In the genomic region with DNA sequence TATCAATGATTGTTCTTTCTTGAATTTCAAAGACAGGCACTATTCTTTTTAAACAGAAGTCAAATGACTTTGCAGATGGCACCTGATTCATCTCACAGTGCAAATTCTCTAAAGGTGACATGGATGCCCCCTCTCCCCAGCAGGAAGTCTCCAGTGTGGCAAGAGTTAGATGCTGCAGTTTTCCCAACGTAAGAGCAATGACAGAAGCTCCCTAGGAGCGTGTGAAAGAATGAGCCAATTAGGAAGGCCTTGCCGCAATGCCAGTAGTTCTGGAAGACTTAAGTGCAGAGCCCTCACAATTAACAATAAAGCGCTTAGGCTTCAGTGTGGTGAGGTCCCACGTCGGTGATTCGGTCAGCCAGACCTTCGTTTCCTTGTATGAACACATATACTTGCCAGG, we compare ENCODE assay signal across 21 cellular contexts.
"Had no signal": no experiment of that assay in that cellular context is flagged by ENCODE, and none has a peak within 500 bp of the region (broad histone marks: within the 10 kb centered on the region; RNA-seq: fewer than 3 reads in every experiment).

No MANE protein-coding gene starts in this region.

- H3K27ac ChIP-seq: left lung, ovary, right lobe of liver, thoracic aorta, tibial nerve, upper lobe of left lung had no signal

- H3K4me3 Mint-ChIP-seq: effector memory CD8-positive, alpha-beta T cell; mesothelial cell of epicardium; naive thymus-derived CD4-positive, alpha-beta T cell; nephron; stimulated activated naive B cell treated with anti-CD40 and anti-IgM and Interleukin-4, amounts not matched to agents 10 μg/mL and 1 μg/mL and 100 μg/mL, for 72 hours; stimulated activated naive CD8-positive, alpha-beta T cell treated with anti-CD3 and anti-CD28 coated beads, Interleukin-15, Interleukin-2, amounts not matched to agents 100 ng/mL and 50 ng/mL, for 24 hours had no signal

- H3K4me1 Mint-ChIP-seq: naive thymus-derived CD4-positive, alpha-beta T cell; nephron; stimulated activated naive B cell treated with anti-CD40 and anti-IgM and Interleukin-4, amounts not matched to agents 10 μg/mL and 1 μg/mL and 100 μg/mL, for 72 hours had no signal

- H3K4me3 ChIP-seq: left lung, ovary, right lobe of liver, thoracic aorta, tibial nerve, upper lobe of left lung had no signal

- H3K27me3 ChIP-seq: ovary, upper lobe of left lung had no signal

- DNase-seq: cortex of kidney; effector memory CD8-positive, alpha-beta T cell; erythroblast; hypothalamus; kidney; left lung; mesenchymal stem cell; naive thymus-derived CD4-positive, alpha-beta T cell; occipital lobe; ovary; right lobe of liver; small intestine; stimulated activated CD4-positive, alpha-beta T cell treated with anti-CD3 and anti-CD28 coated beads, Interleukin-15, amount 100 ng/mL, for 24 hours; stimulated activated CD4-positive, alpha-beta T cell treated with anti-CD3 and anti-CD28 coated beads, Interleukin-2, amount 100 ng/mL, for 48 hours; stimulated activated naive B cell treated with anti-CD40 and anti-IgM and Interleukin-4, amounts not matched to agents 10 μg/mL and 1 μg/mL and 100 μg/mL, for 72 hours; upper lobe of left lung had no signal

- H3K4me1 ChIP-seq: left lung, right lobe of liver, tibial nerve, upper lobe of left lung had no signal

- H3K36me3 Mint-ChIP-seq: mesothelial cell of epicardium; naive thymus-derived CD4-positive, alpha-beta T cell; stimulated activated naive B cell treated with anti-CD40 and anti-IgM and Interleukin-4, amounts not matched to agents 10 μg/mL and 1 μg/mL and 100 μg/mL, for 72 hours had no signal

- H3K9me3 Mint-ChIP-seq: mesothelial cell of epicardium; naive thymus-derived CD4-positive, alpha-beta T cell; nephron; stimulated activated naive CD8-positive, alpha-beta T cell treated with anti-CD3 and anti-CD28 coated beads, Interleukin-15, Interleukin-2, amounts not matched to agents 100 ng/mL and 50 ng/mL, for 24 hours had no signal

- H3K36me3 ChIP-seq: left lung, ovary, right lobe of liver, thoracic aorta, tibial nerve, upper lobe of left lung had no signal

- H3K9me3 ChIP-seq: left lung, ovary, right lobe of liver, thoracic aorta, tibial nerve, upper lobe of left lung had no signal

- H3K27ac Mint-ChIP-seq: effector memory CD8-positive, alpha-beta T cell; mesothelial cell of epicardium; naive thymus-derived CD4-positive, alpha-beta T cell; nephron; stimulated activated naive B cell treated with anti-CD40 and anti-IgM and Interleukin-4, amounts not matched to agents 10 μg/mL and 1 μg/mL and 100 μg/mL, for 72 hours; stimulated activated naive CD8-positive, alpha-beta T cell treated with anti-CD3 and anti-CD28 coated beads, Interleukin-15, Interleukin-2, amounts not matched to agents 100 ng/mL and 50 ng/mL, for 24 hours had no signal
